28 cellular contexts compared by ENCODE assay signal in the genomic region with DNA sequence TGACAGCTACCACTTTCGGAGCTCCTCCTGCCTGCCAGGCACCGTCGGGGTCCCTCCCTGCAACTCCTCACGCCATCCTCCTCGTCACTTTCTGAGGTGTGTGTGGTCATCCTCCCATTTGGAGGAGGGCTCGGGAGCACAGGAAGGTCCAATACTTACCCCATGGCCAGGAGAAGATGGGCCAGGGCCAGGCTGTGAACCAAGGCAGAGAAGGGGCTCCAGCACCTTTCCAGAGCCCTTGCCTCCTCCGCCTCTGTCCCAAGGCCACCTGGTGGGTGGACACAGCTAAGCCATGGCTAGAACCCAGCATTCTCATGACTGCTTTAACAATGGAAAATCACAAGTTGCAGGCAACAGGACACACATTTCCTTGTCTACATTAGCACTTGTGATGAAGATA.
"Had no signal": no experiment of that assay in that cellular context is flagged by ENCODE, and none has a peak within 500 bp of the region (broad histone marks: within the 10 kb centered on the region; RNA-seq: fewer than 3 reads in every experiment).

No MANE protein-coding gene starts in this region.

- H3K27me3 Mint-ChIP-seq: memory B cell; naive thymus-derived CD4-positive, alpha-beta T cell; natural killer cell treated with Interleukin-12 subunit alpha and Interleukin-12 subunit beta and Interleukin-15 and Interleukin-18, amount 100 ng/mL, for 72 hours; stimulated activated memory B cell treated with anti-CD40 and anti-IgM and Interleukin-4, amounts not matched to agents 10 μg/mL and 1 μg/mL and 100 μg/mL, for 72 hours; stimulated activated naive CD8-positive, alpha-beta T cell treated with anti-CD3 and anti-CD28 coated beads, Interleukin-15, amount 100 ng/mL, for 72 hours had no signal

- H3K4me1 ChIP-seq: psoas muscle, right lobe of liver, upper lobe of right lung had no signal

- H3K27me3 ChIP-seq: neutrophil, ovary, right lobe of liver, tibial nerve, upper lobe of right lung had no signal

- FAIRE-seq: islet of Langerhans, urothelium cell line had no signal

- H3K9me3 ChIP-seq: heart left ventricle, left ventricle myocardium inferior, mucosa of descending colon, neutrophil, ovary, psoas muscle, right lobe of liver, tibial nerve, upper lobe of right lung had no signal

- H3K4me2 ChIP-seq: smooth muscle cell had no signal

- DNase-seq: heart left ventricle; hypothalamus; immature natural killer cell; left ventricle myocardium inferior; midbrain; mucosa of descending colon; naive thymus-derived CD4-positive, alpha-beta T cell; occipital lobe; ovary; right lobe of liver; stimulated activated CD4-positive, alpha-beta T cell treated with anti-CD3 and anti-CD28 coated beads, Interleukin-1b, Interleukin-23, amount 100 ng/mL, for 48 hours; stimulated activated CD4-positive, alpha-beta T cell treated with anti-CD3 and anti-CD28 coated beads, Interleukin-2, amount 100 ng/mL, for 48 hours; stimulated activated CD4-positive, alpha-beta T cell treated with anti-CD3 and anti-CD28 coated beads, Interleukin-4, amount 100 ng/mL, for 4 hours; stimulated activated CD8-positive, alpha-beta memory T cell treated with anti-CD3 and anti-CD28 coated beads, Interleukin-4, amount 100 ng/mL, for 48 hours; stimulated activated naive CD4-positive, alpha-beta T cell treated with Interleukin-2 at 50 U/mL for 16 hours; stimulated activated naive CD8-positive, alpha-beta T cell treated with anti-CD3 and anti-CD28 coated beads, Interleukin-15, amount 100 ng/mL, for 72 hours; substantia nigra; upper lobe of right lung had no signal

- H3K4me3 ChIP-seq: heart left ventricle, left ventricle myocardium inferior, mucosa of descending colon, ovary, psoas muscle, right lobe of liver, smooth muscle cell, tibial nerve, upper lobe of right lung had no signal

- H3K36me3 Mint-ChIP-seq: immature natural killer cell; memory B cell; naive thymus-derived CD4-positive, alpha-beta T cell; natural killer cell treated with Interleukin-12 subunit alpha and Interleukin-12 subunit beta and Interleukin-15 and Interleukin-18, amount 100 ng/mL, for 72 hours; stimulated activated memory B cell treated with anti-CD40 and anti-IgM and Interleukin-4, amounts not matched to agents 10 μg/mL and 1 μg/mL and 100 μg/mL, for 72 hours had no signal

- H3K4me1 Mint-ChIP-seq: immature natural killer cell; memory B cell; stimulated activated memory B cell treated with anti-CD40 and anti-IgM and Interleukin-4, amounts not matched to agents 10 μg/mL and 1 μg/mL and 100 μg/mL, for 72 hours; stimulated activated naive CD8-positive, alpha-beta T cell treated with anti-CD3 and anti-CD28 coated beads, Interleukin-15, amount 100 ng/mL, for 72 hours had no signal

- H3K9me3 Mint-ChIP-seq: immature natural killer cell; naive thymus-derived CD4-positive, alpha-beta T cell; natural killer cell treated with Interleukin-12 subunit alpha and Interleukin-12 subunit beta and Interleukin-15 and Interleukin-18, amount 100 ng/mL, for 72 hours; neural crest cell; stimulated activated naive CD8-positive, alpha-beta T cell treated with anti-CD3 and anti-CD28 coated beads, Interleukin-15, amount 100 ng/mL, for 72 hours had no signal

- ATAC-seq: heart left ventricle; mucosa of descending colon; naive thymus-derived CD4-positive, alpha-beta T cell; natural killer cell treated with Interleukin-12 subunit alpha and Interleukin-12 subunit beta and Interleukin-15 and Interleukin-18, amount 100 ng/mL, for 72 hours; psoas muscle; right lobe of liver; stimulated activated memory B cell treated with anti-CD40 and anti-IgM and Interleukin-4, amounts not matched to agents 10 μg/mL and 1 μg/mL and 100 μg/mL, for 72 hours; stimulated activated naive CD8-positive, alpha-beta T cell treated with anti-CD3 and anti-CD28 coated beads, Interleukin-15, amount 100 ng/mL, for 72 hours; upper lobe of right lung had no signal

- H3K27ac ChIP-seq: heart left ventricle, left ventricle myocardium inferior, neutrophil, psoas muscle, right lobe of liver, tibial nerve, upper lobe of right lung had no signal

- H3K4me3 Mint-ChIP-seq: immature natural killer cell; memory B cell; naive thymus-derived CD4-positive, alpha-beta T cell; natural killer cell treated with Interleukin-12 subunit alpha and Interleukin-12 subunit beta and Interleukin-15 and Interleukin-18, amount 100 ng/mL, for 72 hours; neural crest cell; stimulated activated memory B cell treated with anti-CD40 and anti-IgM and Interleukin-4, amounts not matched to agents 10 μg/mL and 1 μg/mL and 100 μg/mL, for 72 hours; stimulated activated naive CD8-positive, alpha-beta T cell treated with anti-CD3 and anti-CD28 coated beads, Interleukin-15, amount 100 ng/mL, for 72 hours had no signal

- H3K36me3 ChIP-seq: heart left ventricle, left ventricle myocardium inferior, neutrophil, ovary, right lobe of liver, tibial nerve, upper lobe of right lung had no signal

- H3K27ac Mint-ChIP-seq: immature natural killer cell; memory B cell; naive thymus-derived CD4-positive, alpha-beta T cell; natural killer cell treated with Interleukin-12 subunit alpha and Interleukin-12 subunit beta and Interleukin-15 and Interleukin-18, amount 100 ng/mL, for 72 hours; stimulated activated memory B cell treated with anti-CD40 and anti-IgM and Interleukin-4, amounts not matched to agents 10 μg/mL and 1 μg/mL and 100 μg/mL, for 72 hours; stimulated activated naive CD8-positive, alpha-beta T cell treated with anti-CD3 and anti-CD28 coated beads, Interleukin-15, amount 100 ng/mL, for 72 hours had no signal
